8 cellular contexts compared by ENCODE assay signal in the genomic region with DNA sequence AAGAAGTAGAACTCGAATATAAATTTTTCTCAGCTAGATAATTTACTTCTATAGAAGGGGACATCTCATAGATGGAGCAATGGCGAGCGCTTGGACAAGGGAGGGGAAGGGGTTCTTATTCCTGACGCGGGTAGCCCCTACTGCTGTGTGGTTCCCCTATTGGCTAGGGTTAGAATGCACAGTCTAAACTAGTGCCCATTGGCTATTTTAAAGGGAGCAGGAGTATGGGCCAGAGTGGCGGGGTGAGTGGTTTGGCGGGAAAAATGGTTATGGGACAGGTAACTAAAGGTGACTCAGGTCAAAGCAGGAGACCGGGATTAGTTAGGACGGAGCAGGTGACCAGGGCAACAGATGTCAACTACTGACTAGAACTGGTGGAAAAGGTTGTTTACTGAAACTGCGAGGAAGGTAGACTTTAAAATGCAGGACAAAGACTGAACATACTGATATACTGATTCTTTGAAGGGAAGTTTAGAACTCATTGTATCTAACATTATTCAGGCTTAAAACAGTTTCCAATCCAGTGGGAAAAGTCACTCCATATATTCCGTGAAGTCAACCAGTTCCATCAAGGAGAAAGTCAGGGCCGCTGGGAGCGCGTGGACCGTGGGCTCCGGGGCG. TPM values are rescaled to one million over a fixed set of nuclear protein-coding genes. Genes with fewer than 3 reads are reported as not detected.
DNase-seq lines count a peak whose midpoint lies in the region; ATAC-seq lines count a peak whose summit lies in the region.

No MANE protein-coding gene starts in this region.

- no peaks in the 10 kb centered on the region for H3K9me3 Mint-ChIP-seq in activated naive CD8-positive, alpha-beta T cell treated with anti-CD3 and anti-CD28 coated beads, Interleukin-2, amount 10 ng/mL, durations not matched to agents 7 days and 5 days

- H3K4me1 Mint-ChIP-seq in activated naive CD8-positive, alpha-beta T cell treated with anti-CD3 and anti-CD28 coated beads, Interleukin-2, amount 10 ng/mL, durations not matched to agents 7 days and 5 days = peaks cover 7% of the 10 kb centered on the region

- peak overlapping the region; percentile 89 for H3K4me3 Mint-ChIP-seq in activated naive CD8-positive, alpha-beta T cell treated with anti-CD3 and anti-CD28 coated beads, Interleukin-2, amount 10 ng/mL, durations not matched to agents 7 days and 5 days

- POLR2A ChIA-PET in activated naive CD8-positive, alpha-beta T cell treated with anti-CD3 and anti-CD28 coated beads, Interleukin-2, amount 10 ng/mL, durations not matched to agents 7 days and 5 days (lab: Charles Lee) = interaction anchor here (0.9 kb wide), 1 partner anchor 120 kb away, joined by 3 read pairs; no protein-coding TSS in a partner anchor

- H3K36me3 Mint-ChIP-seq in activated naive CD8-positive, alpha-beta T cell treated with anti-CD3 and anti-CD28 coated beads, Interleukin-2, amount 10 ng/mL, durations not matched to agents 7 days and 5 days = no peaks in the 10 kb centered on the region

- peak overlapping the region; percentile 87 for H3K27ac Mint-ChIP-seq in activated naive CD8-positive, alpha-beta T cell treated with anti-CD3 and anti-CD28 coated beads, Interleukin-2, amount 10 ng/mL, durations not matched to agents 7 days and 5 days

- no peaks in the 10 kb centered on the region for H3K27me3 Mint-ChIP-seq in activated naive CD8-positive, alpha-beta T cell treated with anti-CD3 and anti-CD28 coated beads, Interleukin-2, amount 10 ng/mL, durations not matched to agents 7 days and 5 days

- peak; percentile 23 for DNase-seq in SIG-M5 treated with dmso at 0.1 percent for 504 hours (lab: John Stamatoyannopoulos, UW; ENCODE audit: unreplicated experiment)
- no peak for DNase-seq in SIG-M5 (lab: John Stamatoyannopoulos, UW)
- peak; percentile 3 for DNase-seq in NCI-H2081 treated with DMSO at 0.1 percent for 48 hours (lab: John Stamatoyannopoulos, UW)
- DNase-seq in activated naive CD8-positive, alpha-beta T cell treated with anti-CD3 and anti-CD28 coated beads, Interleukin-2, amount 10 ng/mL, durations not matched to agents 7 days and 5 days = no peak
- DNase-seq in iPS-NIHi11 (ENCODE audit: low spot score) = peak; percentile 17
- peak; percentile 48 for DNase-seq in stimulated activated CD8-positive, alpha-beta memory T cell treated with anti-CD3 and anti-CD28 coated beads, Interleukin-4, amount 100 ng/mL, for 48 hours
- DNase-seq in effector CD8-positive, alpha-beta T cell (lab: John Stamatoyannopoulos, UW) = no peak

- no peak for ATAC-seq in activated naive CD8-positive, alpha-beta T cell treated with anti-CD3 and anti-CD28 coated beads, Interleukin-2, amount 10 ng/mL, durations not matched to agents 7 days and 5 days (ENCODE audit: low read depth)
- no peak for ATAC-seq in HG03108 (IDR thresholded peaks at IDR 0.05; ENCODE audit: unreplicated experiment)

RNA-seq across cellular contexts. Expression of gene ATAD3A, which starts 0.9 kb away (rescaled TPM):
- total RNA-seq in activated naive CD8-positive, alpha-beta T cell treated with anti-CD3 and anti-CD28 coated beads, Interleukin-2, amount 10 ng/mL, durations not matched to agents 7 days and 5 days = 10 to 100 TPM; 32.6 to 33.6 TPM

RNA-seq across cellular contexts. Expression of gene TMEM240, which starts 29.4 kb away (rescaled TPM):
- 1 to 10 TPM; 1.2 to 1.9 TPM for total RNA-seq in activated naive CD8-positive, alpha-beta T cell treated with anti-CD3 and anti-CD28 coated beads, Interleukin-2, amount 10 ng/mL, durations not matched to agents 7 days and 5 days

RNA-seq across cellular contexts. Expression of gene ATAD3B, which starts 39.5 kb away (rescaled TPM):
- total RNA-seq in activated naive CD8-positive, alpha-beta T cell treated with anti-CD3 and anti-CD28 coated beads, Interleukin-2, amount 10 ng/mL, durations not matched to agents 7 days and 5 days = 10 to 100 TPM; 35.2 to 37.9 TPM

Comparison
In these comparisons a context has a peak if more than half of its experiments do, and no peak if none do; other contexts are left out.
1. DNase-seq: peak in SIG-M5 treated with dmso at 0.1 percent for 504 hours (single experiment), NCI-H2081 treated with DMSO at 0.1 percent for 48 hours (single experiment), iPS-NIHi11 (single experiment) and stimulated activated CD8-positive, alpha-beta memory T cell treated with anti-CD3 and anti-CD28 coated beads, Interleukin-4, amount 100 ng/mL, for 48 hours (single experiment); none in SIG-M5 (single experiment), activated naive CD8-positive, alpha-beta T cell treated with anti-CD3 and anti-CD28 coated beads, Interleukin-2, amount 10 ng/mL, durations not matched to agents 7 days and 5 days (single experiment) and effector CD8-positive, alpha-beta T cell (single experiment).